Comparison of ENCODE assay signal across 24 cellular contexts in the genomic region with DNA sequence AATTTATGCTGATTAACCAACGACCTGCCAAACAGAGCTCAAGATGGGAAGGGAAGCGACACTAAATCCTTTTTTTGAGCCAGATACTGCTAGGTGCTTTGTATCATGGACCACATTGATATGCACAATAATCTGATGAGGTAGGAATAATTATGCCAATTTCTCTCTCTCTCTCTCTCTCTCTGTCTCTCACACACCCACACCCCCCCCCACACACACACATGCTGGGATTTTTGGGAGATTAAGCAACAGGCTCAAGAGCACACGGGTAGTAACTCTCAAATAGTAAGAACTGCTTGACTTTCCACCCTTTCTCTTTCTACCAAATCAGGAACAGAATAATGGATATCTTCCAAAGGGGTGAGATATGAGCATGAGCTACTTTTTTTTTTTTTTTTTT.
"Had no signal": no experiment of that assay in that cellular context is flagged by ENCODE, and none has a peak within 500 bp of the region (broad histone marks: within the 10 kb centered on the region; RNA-seq: fewer than 3 reads in every experiment).

No MANE protein-coding gene starts in this region.

- H3K9me3 Mint-ChIP-seq: stimulated activated naive CD8-positive, alpha-beta T cell treated with anti-CD3 and anti-CD28 coated beads, Interleukin-15, Interleukin-2, amounts not matched to agents 100 ng/mL and 50 ng/mL, for 24 hours had no signal

- H3K4me3 ChIP-seq: pancreas, prostate gland, right lobe of liver, sigmoid colon, stomach, thoracic aorta, thyroid gland, tibial nerve, upper lobe of left lung had no signal

- H3K4me1 ChIP-seq: pancreas, prostate gland, right lobe of liver, sigmoid colon, stomach, thyroid gland, tibial nerve, upper lobe of left lung had no signal

- H3K27ac ChIP-seq: neutrophil, pancreas, prostate gland, right lobe of liver, sigmoid colon, stomach, thoracic aorta, thyroid gland, tibial nerve, upper lobe of left lung had no signal

- H3K27me3 ChIP-seq: neutrophil, pancreas, right lobe of liver, sigmoid colon, stomach, thyroid gland, tibial nerve, upper lobe of left lung had no signal

- H3K9me3 ChIP-seq: neutrophil, pancreas, prostate gland, right lobe of liver, sigmoid colon, stomach, thoracic aorta, thyroid gland, tibial nerve, upper lobe of left lung had no signal

- H3K4me1 Mint-ChIP-seq: naive thymus-derived CD4-positive, alpha-beta T cell; natural killer cell; stimulated activated effector memory CD8-positive, alpha-beta T cell treated with anti-CD3 and anti-CD28 coated beads, Interleukin-12 subunit alpha, Interleukin-12 subunit beta, amount 100 ng/mL, for 72 hours; stimulated activated naive B cell treated with anti-CD40 and anti-IgM and Interleukin-4, amounts not matched to agents 10 μg/mL and 1 μg/mL and 100 μg/mL, for 72 hours had no signal

- ATAC-seq: naive thymus-derived CD4-positive, alpha-beta T cell; natural killer cell; pancreas; right cardiac atrium; right lobe of liver; stimulated activated effector memory CD8-positive, alpha-beta T cell treated with anti-CD3 and anti-CD28 coated beads, Interleukin-12 subunit alpha, Interleukin-12 subunit beta, amount 100 ng/mL, for 72 hours; stimulated activated naive B cell treated with anti-CD40 and anti-IgM and Interleukin-4, amounts not matched to agents 10 μg/mL and 1 μg/mL and 100 μg/mL, for 72 hours had no signal

- H3K36me3 Mint-ChIP-seq: naive thymus-derived CD4-positive, alpha-beta T cell; natural killer cell; stimulated activated effector memory CD8-positive, alpha-beta T cell treated with anti-CD3 and anti-CD28 coated beads, Interleukin-12 subunit alpha, Interleukin-12 subunit beta, amount 100 ng/mL, for 72 hours; stimulated activated naive B cell treated with anti-CD40 and anti-IgM and Interleukin-4, amounts not matched to agents 10 μg/mL and 1 μg/mL and 100 μg/mL, for 72 hours had no signal

- H3K36me3 ChIP-seq: neutrophil, pancreas, prostate gland, right lobe of liver, sigmoid colon, stomach, thoracic aorta, thyroid gland, tibial nerve, upper lobe of left lung had no signal

- H3K27ac Mint-ChIP-seq: naive thymus-derived CD4-positive, alpha-beta T cell; natural killer cell; stimulated activated effector memory CD8-positive, alpha-beta T cell treated with anti-CD3 and anti-CD28 coated beads, Interleukin-12 subunit alpha, Interleukin-12 subunit beta, amount 100 ng/mL, for 72 hours; stimulated activated naive B cell treated with anti-CD40 and anti-IgM and Interleukin-4, amounts not matched to agents 10 μg/mL and 1 μg/mL and 100 μg/mL, for 72 hours; stimulated activated naive CD8-positive, alpha-beta T cell treated with anti-CD3 and anti-CD28 coated beads, Interleukin-15, Interleukin-2, amounts not matched to agents 100 ng/mL and 50 ng/mL, for 24 hours had no signal

- DNase-seq: naive thymus-derived CD4-positive, alpha-beta T cell; natural killer cell; pancreas; right cardiac atrium; right lobe of liver; sigmoid colon; small intestine; stimulated activated CD4-positive, alpha-beta T cell treated with anti-CD3 and anti-CD28 coated beads, Interleukin-15, amount 100 ng/mL, for 24 hours; stimulated activated CD4-positive, alpha-beta T cell treated with anti-CD3 and anti-CD28 coated beads, Interleukin-2, amount 100 ng/mL, for 24 hours; stimulated activated CD4-positive, alpha-beta T cell treated with anti-CD3 and anti-CD28 coated beads, Interleukin-2, amount 100 ng/mL, for 48 hours; stimulated activated CD4-positive, alpha-beta T cell treated with anti-CD3 and anti-CD28 coated beads, Interleukin-4, amount 100 ng/mL, for 24 hours; stimulated activated naive B cell treated with anti-CD40 and anti-IgM and Interleukin-4, amounts not matched to agents 10 μg/mL and 1 μg/mL and 100 μg/mL, for 72 hours; stimulated activated naive CD4-positive, alpha-beta T cell treated with Interleukin-2 at 50 U/mL for 16 hours; stomach; thyroid gland; trophoblast cell; upper lobe of left lung had no signal

- H3K4me3 Mint-ChIP-seq: naive thymus-derived CD4-positive, alpha-beta T cell; natural killer cell; nephron; stimulated activated effector memory CD8-positive, alpha-beta T cell treated with anti-CD3 and anti-CD28 coated beads, Interleukin-12 subunit alpha, Interleukin-12 subunit beta, amount 100 ng/mL, for 72 hours; stimulated activated naive B cell treated with anti-CD40 and anti-IgM and Interleukin-4, amounts not matched to agents 10 μg/mL and 1 μg/mL and 100 μg/mL, for 72 hours; stimulated activated naive CD8-positive, alpha-beta T cell treated with anti-CD3 and anti-CD28 coated beads, Interleukin-15, Interleukin-2, amounts not matched to agents 100 ng/mL and 50 ng/mL, for 24 hours had no signal
